In genomic region chr10:43585981-43586738, GRCh38 we compare ENCODE assay signal across 1 cellular context.
TF ChIP-seq lines count a peak whose summit lies in the region.

No MANE protein-coding gene starts in this region.

TF ChIP-seq in K562, 482 proteins besides CTCF, POLR2A, EP300 and RAD21:
- TF ChIP-seq ZBTB34 (CRISPR knock-in tag; IDR thresholded peaks at IDR 0.05): no peak
